ENCODE assay signal across 1 cellular context in the genomic region with DNA sequence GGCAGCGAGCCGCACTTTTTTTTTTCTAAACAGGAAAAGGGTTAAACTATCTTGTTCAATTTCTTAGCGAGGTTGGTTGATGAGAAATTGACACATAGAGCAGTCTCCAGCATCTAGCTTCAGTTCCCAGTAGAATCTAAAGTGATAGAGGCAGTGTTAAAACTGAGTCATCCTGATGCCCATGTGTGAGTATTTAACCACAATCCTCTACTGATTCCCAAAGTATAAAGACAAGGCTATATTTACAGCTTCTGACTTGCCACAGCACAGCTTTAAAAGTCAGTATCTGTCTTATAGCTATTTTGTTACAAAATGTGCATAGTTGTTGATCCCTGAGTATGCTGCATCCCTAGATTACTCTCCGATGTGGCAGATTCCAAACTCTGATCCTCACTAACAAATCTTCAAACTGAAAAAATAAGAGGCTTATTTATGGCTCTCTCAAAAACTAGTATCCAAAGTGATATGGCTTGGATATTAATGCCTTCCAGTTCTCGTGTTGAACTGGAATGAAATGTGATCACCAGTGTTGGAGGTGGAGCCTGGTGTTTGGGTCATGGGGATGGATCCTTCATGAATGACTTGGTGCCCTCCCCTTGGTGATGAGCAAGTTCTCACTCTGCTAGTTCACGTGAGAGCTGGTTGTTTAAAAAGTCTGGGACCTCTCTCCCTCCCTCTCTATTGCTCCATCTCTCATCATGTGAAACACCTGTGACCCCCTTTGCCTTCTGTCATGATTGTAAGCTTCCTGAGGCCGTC.
A peak's percentile ranks its signal among the peaks of the same experiment; 100 is the strongest.
TF ChIP-seq lines count a peak whose summit lies in the region.

No MANE protein-coding gene starts in this region.

TF ChIP-seq in SK-N-SH, 30 proteins besides CTCF, POLR2A, EP300 and RAD21:
- no peak for TF ChIP-seq ELF1 (IDR thresholded peaks at IDR 0.05)
- peak; percentile 15; the same call in 1 of the 2 replicates for TF ChIP-seq JUND (IDR thresholded peaks at IDR 0.05)
- TF ChIP-seq, protein P1, sequence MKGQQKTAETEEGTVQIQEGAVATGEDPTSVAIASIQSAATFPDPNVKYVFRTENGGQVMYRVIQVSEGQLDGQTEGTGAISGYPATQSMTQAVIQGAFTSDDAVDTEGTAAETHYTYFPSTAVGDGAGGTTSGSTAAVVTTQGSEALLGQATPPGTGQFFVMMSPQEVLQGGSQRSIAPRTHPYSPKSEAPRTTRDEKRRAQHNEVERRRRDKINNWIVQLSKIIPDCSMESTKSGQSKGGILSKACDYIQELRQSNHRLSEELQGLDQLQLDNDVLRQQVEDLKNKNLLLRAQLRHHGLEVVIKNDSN (IDR thresholded peaks at IDR 0.05; ENCODE audit: borderline replicate concordance, low read depth), result no peak
- TF ChIP-seq RCOR1 (IDR thresholded peaks at IDR 0.05; ENCODE audit: low read length), result no peak
- TF ChIP-seq FOSL2 (IDR thresholded peaks at IDR 0.05; ENCODE audit: borderline replicate concordance, low read depth), result peak; percentile 48; the same call in 1 of the 2 replicates
- peak; percentile 32; the same call in 1 of the 2 replicates for TF ChIP-seq TCF12 (IDR thresholded peaks at IDR 0.05)
